Comparison of ENCODE assay signal across 27 cellular contexts in genomic region chr2:62831729-62832128, GRCh38.
DNase-seq lines count a peak whose midpoint lies in the region; ATAC-seq, FAIRE-seq and TF ChIP-seq lines count a peak whose summit lies in the region.
"Had no signal": no experiment of that assay in that cellular context is flagged by ENCODE, and none has a peak within 500 bp of the region (broad histone marks: within the 10 kb centered on the region; RNA-seq: fewer than 3 reads in every experiment).

No MANE protein-coding gene starts in this region.

- DNase-seq in HepG2 (ENCODE audit: low spot score) = no peak
- DNase-seq in right lobe of liver = no peak
- DNase-seq in stimulated activated naive CD8-positive, alpha-beta T cell treated with anti-CD3 and anti-CD28 coated beads, Interleukin-15, amount 100 ng/mL, for 72 hours = no peak
- no peak for DNase-seq in kidney glomerular epithelial cell (lab: John Stamatoyannopoulos, UW)
- DNase-seq in NCI-H446 treated with DMSO at 0.1 percent for 48 hours (lab: John Stamatoyannopoulos, UW) = no peak
- DNase-seq in NCI-H146 (lab: John Stamatoyannopoulos, UW) = no peak
- DNase-seq: foreskin fibroblast, H7, Kasumi-1, midbrain, NCI-H1048, NCI-H187 treated with DMSO at 0.1 percent for 48 hours, NCI-H2227 treated with DMSO at 0.1 percent for 48 hours, NCI-H82, nephron progenitor cell, OCI-M1, SHP77, sigmoid colon, testis, uterus had no signal

- no peak for TF ChIP-seq EP300 in HepG2 (IDR thresholded peaks at IDR 0.05; ENCODE audit: low read depth in 2 of 2, low read length in 2 of 2)
- no peak for TF ChIP-seq EP300 in HepG2 (CRISPR knock-in tag; IDR thresholded peaks at IDR 0.05; ENCODE audit: borderline replicate concordance)

- H3K27me3 ChIP-seq in HepG2 (ENCODE audit: control insufficient read depth in 1 of 2, insufficient read depth in 2 of 2, low read length in 2 of 2) = no peaks in the 10 kb centered on the region
- no peaks in the 10 kb centered on the region for H3K27me3 ChIP-seq in right lobe of liver
- H3K27me3 ChIP-seq: sigmoid colon, testis, uterus had no signal

- H3K27ac ChIP-seq in HepG2 (ENCODE audit: extremely low read length, insufficient read depth, low read length) = no peak overlapping the region
- H3K27ac ChIP-seq in right lobe of liver = no peak overlapping the region
- H3K27ac ChIP-seq: C4-2B, epithelial cell of prostate, parathyroid adenoma, sigmoid colon, testis, uterus had no signal

- in situ Hi-C loops in HepG2 (cut with HindIII; ENCODE audit: extremely low pct_ligation_motif_present, low pct_unique_long_range_greater_than_20kb) = no loop called here

- no peak overlapping the region for H3K4me2 ChIP-seq in HepG2 (ENCODE audit: low read depth, low read length)

- H4K20me1 ChIP-seq in HepG2 (ENCODE audit: insufficient read depth, low read length) = no peaks in the 10 kb centered on the region

- POLR2A ChIA-PET in HepG2 (lab: Yijun Ruan, JAX) = no interaction called here

- BruUV-seq in HepG2 (replicated peaks; lab: Mats Ljungman, UMichigan) = TSS peak; percentile 2

- H3K4me3 ChIP-seq in HepG2 (replicated peaks in 1 of 3; ENCODE audit: insufficient read depth in 1 of 3, low read depth in 2 of 3, low read length in 3 of 3) (no peak overlapping the region), right lobe of liver (no peak overlapping the region)
- H3K4me3 ChIP-seq: sigmoid colon, testis, uterus had no signal

- intact Hi-C loops in HepG2 (cut with micrococcal nuclease; ENCODE audit: unreplicated experiment) (no loop called here), right lobe of liver (cut with DNase I) (no loop called here)

- H3K36me3 ChIP-seq in HepG2 (replicated peaks in 1 of 2; ENCODE audit: control insufficient read depth in 1 of 2, insufficient read depth in 2 of 2, low read length in 2 of 2) (peaks cover 33 to 71% of the 10 kb centered on the region in 2 experiments), right lobe of liver (peaks cover 6 to 14% (median 8%) of the 10 kb centered on the region in 4 donors)
- H3K36me3 ChIP-seq: uterus had no signal

- FAIRE-seq in HepG2 (lab: Jason Lieb, UNC) = no peak

- peaks cover 7 to 12% of the 10 kb centered on the region in 2 donors for H3K9me3 Mint-ChIP-seq in stimulated activated naive CD8-positive, alpha-beta T cell treated with anti-CD3 and anti-CD28 coated beads, Interleukin-15, amount 100 ng/mL, for 72 hours

- no peak overlapping the region for H3K9ac ChIP-seq in HepG2 (ENCODE audit: insufficient read depth, low read depth, low read length)
- H3K9ac ChIP-seq: parathyroid adenoma had no signal

- ATAC-seq in HepG2 = no peak
- no peak for ATAC-seq in right lobe of liver
- ATAC-seq in GM18873 (IDR thresholded peaks at IDR 0.05; ENCODE audit: low FRiP score, unreplicated experiment) = peak; percentile 83
- ATAC-seq in HG03520 (IDR thresholded peaks at IDR 0.05; ENCODE audit: unreplicated experiment) = peak; percentile 55
- ATAC-seq in stimulated activated naive CD8-positive, alpha-beta T cell treated with anti-CD3 and anti-CD28 coated beads, Interleukin-15, amount 100 ng/mL, for 72 hours = peak; percentile 93

- H3K27me3 Mint-ChIP-seq in stimulated activated naive CD8-positive, alpha-beta T cell treated with anti-CD3 and anti-CD28 coated beads, Interleukin-15, amount 100 ng/mL, for 72 hours = no peaks in the 10 kb centered on the region
- H3K27me3 Mint-ChIP-seq: brain had no signal

- peaks cover 6% of the 10 kb centered on the region for H3K4me1 Mint-ChIP-seq in stimulated activated naive CD8-positive, alpha-beta T cell treated with anti-CD3 and anti-CD28 coated beads, Interleukin-15, amount 100 ng/mL, for 72 hours
- H3K4me1 Mint-ChIP-seq: brain, nephron progenitor cell had no signal

- CTCF ChIA-PET in HepG2 (lab: Yijun Ruan, JAX; ENCODE audit: low intra/inter-chr PET ratio, low total read pairs) = no interaction called here

- no peaks in the 10 kb centered on the region for H3K79me2 ChIP-seq in HepG2 (ENCODE audit: insufficient read depth, low read length)
- H3K79me2 ChIP-seq: parathyroid adenoma had no signal

- no peaks in the 10 kb centered on the region for H3K9me3 ChIP-seq in HepG2 (ENCODE audit: low read length)
- H3K9me3 ChIP-seq in right lobe of liver = no peaks in the 10 kb centered on the region
- H3K9me3 ChIP-seq: testis, uterus had no signal

- H3K4me1 ChIP-seq in HepG2 (ENCODE audit: insufficient read depth, low read length) (no peaks in the 10 kb centered on the region), right lobe of liver (no peaks in the 10 kb centered on the region)
- H3K4me1 ChIP-seq: parathyroid adenoma, testis, uterus had no signal

- TF ChIP-seq POLR2A in HepG2 (IDR thresholded peaks at IDR 0.05; ENCODE audit: insufficient read depth in 1 of 2, low read depth in 2 of 2, low read length in 2 of 2) = no peak
- no peak for TF ChIP-seq POLR2A in right lobe of liver (IDR thresholded peaks at IDR 0.05)

- H3K4me3 Mint-ChIP-seq in stimulated activated naive CD8-positive, alpha-beta T cell treated with anti-CD3 and anti-CD28 coated beads, Interleukin-15, amount 100 ng/mL, for 72 hours = no peak overlapping the region
- H3K4me3 Mint-ChIP-seq: brain, nephron progenitor cell had no signal

- H3K27ac Mint-ChIP-seq in stimulated activated naive CD8-positive, alpha-beta T cell treated with anti-CD3 and anti-CD28 coated beads, Interleukin-15, amount 100 ng/mL, for 72 hours = no peak overlapping the region
- H3K27ac Mint-ChIP-seq: activated T-helper 2 cell treated with anti-CD3 and anti-CD28 coated beads, Interferon-gamma antibody, Interleukin-2, Interleukin-4, amounts not matched to agents 10 μg/mL and 5 μg/mL and 100 μg/mL, durations not matched to agents 14 hours and 24 hours and 36 hours; brain; nephron progenitor cell had no signal

- no peak for TF ChIP-seq RAD21 in HepG2 (CRISPR knock-in tag; IDR thresholded peaks at IDR 0.05)

- no peak overlapping the region for H2AFZ ChIP-seq in HepG2 (ENCODE audit: low read length)
- H2AFZ ChIP-seq: parathyroid adenoma had no signal

- TF ChIP-seq CTCF in HepG2 (CRISPR knock-in tag; IDR thresholded peaks at IDR 0.05) = no peak
- no peak for TF ChIP-seq CTCF in right lobe of liver (IDR thresholded peaks at IDR 0.05)

TF ChIP-seq in HepG2, 621 proteins besides CTCF, POLR2A, EP300 and RAD21:
- no peak for TF ChIP-seq POGK (CRISPR knock-in tag; conservative IDR thresholded peaks at IDR 0.05)
- no peak for TF ChIP-seq ZNF777 (CRISPR knock-in tag; IDR thresholded peaks at IDR 0.05)
- TF ChIP-seq ZNF383 (CRISPR knock-in tag; IDR thresholded peaks at IDR 0.05; ENCODE audit: borderline replicate concordance) = no peak
- TF ChIP-seq CREB3 (CRISPR knock-in tag; IDR thresholded peaks at IDR 0.05) = no peak
- TF ChIP-seq DRAP1 (CRISPR knock-in tag; IDR thresholded peaks at IDR 0.05) = no peak
- no peak for TF ChIP-seq ZBTB10 (CRISPR knock-in tag; IDR thresholded peaks at IDR 0.05; ENCODE audit: borderline replicate concordance)
- no peak for TF ChIP-seq BCL6 (CRISPR knock-in tag; IDR thresholded peaks at IDR 0.05)
- TF ChIP-seq KLF16 (CRISPR knock-in tag; IDR thresholded peaks at IDR 0.05) = no peak
- TF ChIP-seq ZNF678 (CRISPR knock-in tag; IDR thresholded peaks at IDR 0.05) = no peak
- TF ChIP-seq NCOA1 (CRISPR knock-in tag; IDR thresholded peaks at IDR 0.05) = no peak

Comparison
In these comparisons a context has a peak if more than half of its experiments do, and no peak if none do; other contexts are left out.
1. ATAC-seq: peak in GM18873 (single experiment), HG03520 (single experiment) and stimulated activated naive CD8-positive, alpha-beta T cell treated with anti-CD3 and anti-CD28 coated beads, Interleukin-15, amount 100 ng/mL, for 72 hours (single experiment); none in HepG2 (single experiment) and right lobe of liver (0 of 4).